Comparison of ENCODE assay signal across 10 cellular contexts in the genomic region with DNA sequence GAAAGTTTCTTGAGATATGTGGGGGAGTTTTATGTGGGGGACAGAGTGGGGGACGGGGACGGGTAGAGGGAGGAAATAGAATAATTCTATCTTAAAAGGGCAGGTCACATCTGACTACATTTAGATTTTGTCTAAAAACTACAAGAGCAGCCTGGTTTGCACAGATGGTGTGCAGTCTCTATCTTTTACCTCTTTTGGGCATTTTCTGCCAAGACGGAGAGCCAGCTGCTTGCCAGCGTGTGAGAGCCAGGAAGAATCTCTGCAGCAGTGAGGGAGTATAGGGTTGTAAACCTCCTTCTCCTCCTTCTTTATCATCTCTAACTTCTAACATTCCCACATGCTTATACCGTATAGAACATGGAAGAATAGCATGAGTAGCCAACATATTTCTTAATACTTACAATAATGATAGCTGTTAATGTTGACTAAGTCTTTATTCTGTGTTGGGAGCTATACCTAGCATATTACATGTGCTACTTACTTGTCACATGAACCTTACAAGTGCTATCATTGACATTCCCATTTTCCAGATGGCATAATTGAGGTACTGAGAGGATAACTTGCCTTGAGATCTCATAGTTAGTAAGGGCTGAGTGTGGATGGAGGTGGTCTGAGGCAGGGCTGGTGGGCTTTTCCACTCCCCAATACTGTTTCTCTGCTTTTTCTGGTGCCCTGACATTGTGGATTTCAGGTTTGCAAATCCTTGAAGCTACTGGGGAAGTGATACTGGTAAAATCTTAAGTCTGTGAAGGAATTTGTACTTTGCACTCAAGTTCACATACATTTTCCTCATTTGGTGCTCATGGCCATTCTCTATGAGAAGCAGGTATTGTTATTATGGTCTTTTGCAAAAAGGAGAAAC. TPM values are rescaled to one million over a fixed set of nuclear protein-coding genes. Genes with fewer than 3 reads are reported as not detected.
DNase-seq lines count a peak whose midpoint lies in the region; ATAC-seq, FAIRE-seq and TF ChIP-seq lines count a peak whose summit lies in the region.
"Had no signal": no experiment of that assay in that cellular context is flagged by ENCODE, and none has a peak within 500 bp of the region (broad histone marks: within the 10 kb centered on the region; RNA-seq: fewer than 3 reads in every experiment).

No MANE protein-coding gene starts in this region.

- H3K9me3 ChIP-seq in T-helper 17 cell (ENCODE audit: control insufficient read depth, low read length, poor library complexity, severe bottlenecking) (no peaks in the 10 kb centered on the region), iPS-15b (ENCODE audit: control insufficient read depth, insufficient read depth, low read length) (no peaks in the 10 kb centered on the region), skeletal muscle tissue (ENCODE audit: control insufficient read depth in 3 of 3, low read length in 3 of 3) (no peaks in the 10 kb centered on the region)

- no peaks in the 10 kb centered on the region for H3K36me3 Mint-ChIP-seq in T-helper 17 cell (ENCODE audit: low read depth)

- no peak overlapping the region for H3K9ac ChIP-seq in iPS-15b (ENCODE audit: low read depth, low read length)
- peak overlapping the region in 1 of 3 donors; percentile 37 for H3K9ac ChIP-seq in skeletal muscle tissue (ENCODE audit: low read depth in 1 of 3, low read length in 3 of 3)

- TF ChIP-seq POLR2A in GM12891 (IDR thresholded peaks at IDR 0.05; ENCODE audit: low read depth, low read length) = peak; percentile 65

- ATAC-seq in T-helper 17 cell = no peak
- ATAC-seq in HG03439 (IDR thresholded peaks at IDR 0.05; ENCODE audit: unreplicated experiment) = no peak

- FAIRE-seq in GM12891 (lab: Jason Lieb, UNC) = peak; percentile 86

- peaks cover 16% of the 10 kb centered on the region for H3K4me1 Mint-ChIP-seq in T-helper 17 cell

- H3K27ac ChIP-seq in skeletal muscle tissue (ENCODE audit: low read depth, low read length) = peak overlapping the region; percentile 54

- H3K36me3 ChIP-seq in iPS-15b (ENCODE audit: control insufficient read depth, insufficient read depth, low read length) (no peaks in the 10 kb centered on the region), skeletal muscle tissue (ENCODE audit: control insufficient read depth in 3 of 3, insufficient read depth in 3 of 3, low read length in 3 of 3) (no peaks in the 10 kb centered on the region)

- peaks cover 18% of the 10 kb centered on the region for H3K27me3 Mint-ChIP-seq in T-helper 17 cell

- peak overlapping the region; percentile 58 for H3K4me3 Mint-ChIP-seq in T-helper 17 cell

- POLR2A ChIA-PET in HEK293T (lab: Yijun Ruan, JAX) = no interaction called here

- DNase-seq in GM12891 (ENCODE audit: insufficient read length, low spot score) (no peak), T-helper 17 cell (no peak), iPS-NIHi7 (ENCODE audit: extremely low spot score) (no peak), NCI-H526 treated with DMSO at 0.1 percent for 48 hours (lab: John Stamatoyannopoulos, UW) (no peak), HEK293T (ENCODE audit: extremely low spot score) (no peak)
- DNase-seq: effector CD4-positive, alpha-beta T cell; NCI-H1436 had no signal

- CTCF ChIA-PET in HEK293T (lab: Yijun Ruan, JAX) = interaction anchor here (1.5 kb wide), 1 partner anchor 63 kb away, joined by 7 read pairs; a partner anchor contains a TSS

- peak overlapping the region; percentile 43 for H3K27ac Mint-ChIP-seq in T-helper 17 cell

- no peaks in the 10 kb centered on the region for H3K27me3 ChIP-seq in iPS-15b (ENCODE audit: control insufficient read depth, insufficient read depth, low read length)
- H3K27me3 ChIP-seq in skeletal muscle tissue (ENCODE audit: control insufficient read depth in 3 of 3, insufficient read depth in 3 of 3, low read length in 3 of 3) = no peaks in the 10 kb centered on the region

- H3K4me3 ChIP-seq in iPS-15b (ENCODE audit: low read depth, low read length) (peak overlapping the region; percentile 53), skeletal muscle tissue (ENCODE audit: low read length in 3 of 3) (peak overlapping the region in 2 of 3 donors; percentile 19 to 57)

- peaks cover 4% of the 10 kb centered on the region for H3K4me1 ChIP-seq in iPS-15b (ENCODE audit: control insufficient read depth, insufficient read depth, low read length)
- peaks cover 2 to 7% (median 2%) of the 10 kb centered on the region in 3 donors for H3K4me1 ChIP-seq in skeletal muscle tissue (ENCODE audit: control insufficient read depth in 3 of 3, insufficient read depth in 3 of 3, low read length in 3 of 3)

TF ChIP-seq in GM12891, 5 proteins besides CTCF, POLR2A, EP300 and RAD21:
- TF ChIP-seq PAX5 (IDR thresholded peaks at IDR 0.05; ENCODE audit: insufficient read depth, low read length, severe bottlenecking) (no peak), POLR2AphosphoS5 (IDR thresholded peaks at IDR 0.05; ENCODE audit: low read depth, low read length) (peak; percentile 87; the same call in 1 of the 2 replicates), POU2F2 (IDR thresholded peaks at IDR 0.05; ENCODE audit: low read depth, low read length) (no peak), SPI1 (IDR thresholded peaks at IDR 0.05; ENCODE audit: low read depth, low read length) (peak; percentile 82), TAF1 (IDR thresholded peaks at IDR 0.05; ENCODE audit: low read depth, low read length) (no peak)
TF ChIP-seq in GM12891: peak in this region for 2.

TF ChIP-seq in HEK293T, 16 proteins besides CTCF, POLR2A, EP300 and RAD21:
- TF ChIP-seq ZNF384 (IDR thresholded peaks at IDR 0.05) (no peak), CTBP1 (IDR thresholded peaks at IDR 0.05; ENCODE audit: borderline replicate concordance) (no peak), BHLHE40 (IDR thresholded peaks at IDR 0.05; ENCODE audit: borderline replicate concordance) (no peak), SP1 (IDR thresholded peaks at IDR 0.05) (no peak), LEF1 (IDR thresholded peaks at IDR 0.05; ENCODE audit: borderline replicate concordance) (no peak), NFRKB (IDR thresholded peaks at IDR 0.05) (no peak), FOXM1 (IDR thresholded peaks at IDR 0.05; ENCODE audit: borderline replicate concordance) (no peak), FOXK2 (IDR thresholded peaks at IDR 0.05) (no peak), SUZ12 (IDR thresholded peaks at IDR 0.05) (no peak), HDGF (IDR thresholded peaks at IDR 0.05; ENCODE audit: borderline replicate concordance) (no peak), ARNT (IDR thresholded peaks at IDR 0.05) (no peak)

RNA-seq across cellular contexts. Expression of a gene that starts 1.1 kb away (rescaled TPM):
- 201 TPM for polyA plus RNA-seq in GM12891 (2012; ENCODE audit: low read depth, missing spikeins)
- 10 to 100 TPM in 1 of 2 donors, 1 to 10 TPM in 1; 5.4 to 13.8 TPM for total RNA-seq in T-helper 17 cell
- total RNA-seq in skeletal muscle tissue = 8.9 TPM
